Comparison of ENCODE assay signal across 1 cellular context in the genomic region with DNA sequence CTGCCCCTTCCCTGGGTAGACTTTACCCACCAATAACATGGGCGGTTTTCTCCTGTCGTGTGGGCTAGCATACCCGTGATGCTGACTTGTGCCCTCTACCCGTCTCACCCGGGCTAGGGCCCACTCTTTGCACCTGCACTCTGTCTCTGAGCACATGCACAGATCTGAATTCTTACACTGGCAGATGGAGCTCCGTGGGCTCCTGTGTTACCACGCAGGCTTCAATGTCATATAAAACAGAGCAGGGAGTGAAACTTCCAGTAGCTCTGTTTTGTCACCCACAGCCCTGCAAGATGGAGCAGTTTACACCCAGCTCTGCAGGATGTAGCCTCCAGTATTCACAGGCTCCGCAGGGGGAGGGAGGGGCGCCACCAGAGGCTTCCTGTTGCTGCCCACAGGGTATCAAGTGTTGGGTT.
TF ChIP-seq lines count a peak whose summit lies in the region.

No MANE protein-coding gene starts in this region.

TF ChIP-seq in H1, 55 proteins besides CTCF, POLR2A, EP300 and RAD21:
- TF ChIP-seq SAP30 (IDR thresholded peaks at IDR 0.05; ENCODE audit: insufficient read depth, insufficient replicate concordance, low read length) (no peak), PHF8 (conservative IDR thresholded peaks at IDR 0.05; ENCODE audit: low read depth, low read length) (no peak)
- TF ChIP-seq, protein P1, sequence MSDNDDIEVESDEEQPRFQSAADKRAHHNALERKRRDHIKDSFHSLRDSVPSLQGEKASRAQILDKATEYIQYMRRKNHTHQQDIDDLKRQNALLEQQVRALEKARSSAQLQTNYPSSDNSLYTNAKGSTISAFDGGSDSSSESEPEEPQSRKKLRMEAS (IDR thresholded peaks at IDR 0.05): no peak
- TF ChIP-seq, protein P2, sequence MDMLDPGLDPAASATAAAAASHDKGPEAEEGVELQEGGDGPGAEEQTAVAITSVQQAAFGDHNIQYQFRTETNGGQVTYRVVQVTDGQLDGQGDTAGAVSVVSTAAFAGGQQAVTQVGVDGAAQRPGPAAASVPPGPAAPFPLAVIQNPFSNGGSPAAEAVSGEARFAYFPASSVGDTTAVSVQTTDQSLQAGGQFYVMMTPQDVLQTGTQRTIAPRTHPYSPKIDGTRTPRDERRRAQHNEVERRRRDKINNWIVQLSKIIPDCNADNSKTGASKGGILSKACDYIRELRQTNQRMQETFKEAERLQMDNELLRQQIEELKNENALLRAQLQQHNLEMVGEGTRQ (IDR thresholded peaks at IDR 0.05; ENCODE audit: low read length): no peak
TF ChIP-seq in H1: peak in this region for 0.
